ENCODE assay signal across 14 cellular contexts in the genomic region with DNA sequence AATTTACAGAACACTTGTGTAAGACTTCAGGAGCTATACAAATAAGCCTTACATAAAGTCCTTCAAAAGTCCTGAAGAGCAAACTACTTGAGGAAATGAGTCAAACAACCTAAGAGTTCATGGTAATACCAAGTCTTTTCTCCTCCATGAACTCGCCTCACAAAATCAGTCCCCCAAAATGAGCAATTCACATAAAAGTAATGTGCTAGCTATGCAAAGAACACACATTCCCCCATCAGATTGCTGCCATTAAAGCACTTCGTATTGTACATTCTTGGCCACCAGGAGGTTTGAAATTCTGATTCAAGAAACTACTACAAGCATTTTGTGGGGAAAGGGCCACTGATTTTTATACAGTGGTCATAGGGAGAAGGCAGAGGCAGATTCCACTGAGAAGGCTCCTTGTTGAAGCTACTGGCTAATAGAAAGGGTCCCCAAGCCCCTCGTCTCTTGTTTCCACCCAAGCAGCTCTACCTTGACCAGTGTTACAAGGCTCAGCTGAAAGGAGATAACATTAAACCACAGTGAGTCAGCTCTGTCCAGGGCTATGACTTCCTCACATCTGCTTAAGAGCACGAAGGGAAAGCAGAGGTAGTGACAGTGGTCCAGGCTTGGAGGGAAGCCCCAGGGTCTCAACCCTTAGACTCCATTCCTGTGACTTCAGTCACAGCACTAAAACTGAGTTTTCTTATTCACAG.
DNase-seq lines count a peak whose midpoint lies in the region; ATAC-seq and TF ChIP-seq lines count a peak whose summit lies in the region.
"Had no signal": no experiment of that assay in that cellular context is flagged by ENCODE, and none has a peak within 500 bp of the region (broad histone marks: within the 10 kb centered on the region; RNA-seq: fewer than 3 reads in every experiment).

No MANE protein-coding gene starts in this region.

- peak overlapping the region; percentile 64 for H3K27ac ChIP-seq in lower lobe of right lung
- H3K27ac ChIP-seq: spleen had no signal

- no peaks in the 10 kb centered on the region for H3K27me3 Mint-ChIP-seq in Calu3 (ENCODE audit: unreplicated experiment)
- H3K27me3 Mint-ChIP-seq: IgD-negative memory B cell had no signal

- peaks cover 19% of the 10 kb centered on the region for H3K4me1 Mint-ChIP-seq in Calu3 (ENCODE audit: low read depth, unreplicated experiment)

- no peaks in the 10 kb centered on the region for H3K36me3 Mint-ChIP-seq in Calu3 (ENCODE audit: insufficient read depth, unreplicated experiment)

- TF ChIP-seq CTCF in lower lobe of right lung (IDR thresholded peaks at IDR 0.05) (no peak), Calu3 (IDR thresholded peaks at IDR 0.05; ENCODE audit: unreplicated experiment) (no peak)

- BruUV-seq in Calu3 (replicated peaks; lab: Mats Ljungman, UMichigan), result no TSS peak

- no peaks in the 10 kb centered on the region for H3K9me3 Mint-ChIP-seq in Calu3 (ENCODE audit: low read depth, unreplicated experiment)
- H3K9me3 Mint-ChIP-seq: activated T-cell treated with anti-CD3 and anti-CD28 coated beads, Interleukin-2, amount 50 U/mL, for 4 hours had no signal

- peak; percentile 64 for DNase-seq in DMS53 (lab: John Stamatoyannopoulos, UW)
- DNase-seq in HT1080 (ENCODE audit: low read depth), result peak; percentile 64
- peak; percentile 70 for DNase-seq in amniotic epithelial cell (ENCODE audit: low read depth)
- DNase-seq in lower lobe of right lung, result no peak
- DNase-seq in Calu3, result no peak
- DNase-seq in epidermal melanocyte (ENCODE audit: insufficient read length, low spot score), result no peak
- DNase-seq: activated T-cell treated with anti-CD3 and anti-CD28 coated beads, Interleukin-2, amount 50 U/mL, for 4 hours; cortex of kidney; NCI-H526; spleen; stimulated activated naive CD4-positive, alpha-beta T cell had no signal

- intact Hi-C loops in lower lobe of right lung (cut with DNase I), result no loop called here
- intact Hi-C loops in Calu3 (cut with micrococcal nuclease; ENCODE audit: unreplicated experiment), result no loop called here

- H3K36me3 ChIP-seq in lower lobe of right lung, result no peaks in the 10 kb centered on the region
- H3K36me3 ChIP-seq: spleen had no signal

- no peaks in the 10 kb centered on the region for H3K9me3 ChIP-seq in lower lobe of right lung

- CTCF ChIA-PET in Calu3 (lab: Charles Lee), result no interaction called here

- ATAC-seq in lower lobe of right lung (peak; percentile 83 to 88), HG02885 (IDR thresholded peaks at IDR 0.05; ENCODE audit: poor library complexity, unreplicated experiment) (no peak)

- no peak overlapping the region for H3K4me3 Mint-ChIP-seq in Calu3 (ENCODE audit: low read depth, unreplicated experiment)
- H3K4me3 Mint-ChIP-seq: activated T-cell treated with anti-CD3 and anti-CD28 coated beads, Interleukin-2, amount 50 U/mL, for 4 hours; IgD-negative memory B cell; T-helper 1 cell treated with Interleukin-12 subunit alpha and Interleukin-12 subunit beta and Interleukin-4 antibody, amounts not matched to agents 30 μg/mL and 1 μg/mL, for 36 hours had no signal

- no peaks in the 10 kb centered on the region for H3K27me3 ChIP-seq in lower lobe of right lung (ENCODE audit: low read depth)
- H3K27me3 ChIP-seq: spleen had no signal

- no peak overlapping the region for H3K4me3 ChIP-seq in lower lobe of right lung
- H3K4me3 ChIP-seq: spleen had no signal

- H3K27ac Mint-ChIP-seq in Calu3 (ENCODE audit: unreplicated experiment), result no peak overlapping the region
- H3K27ac Mint-ChIP-seq: IgD-negative memory B cell; T-helper 1 cell treated with Interleukin-12 subunit alpha and Interleukin-12 subunit beta and Interleukin-4 antibody, amounts not matched to agents 30 μg/mL and 1 μg/mL, for 36 hours had no signal

- H3K4me1 ChIP-seq in lower lobe of right lung, result peaks cover 12% of the 10 kb centered on the region

Comparison
In these comparisons a context has a peak if more than half of its experiments do, and no peak if none do; other contexts are left out.
1. DNase-seq: peak in DMS53 (single experiment), HT1080 (single experiment) and amniotic epithelial cell (single experiment); none in lower lobe of right lung (single experiment), Calu3 (single experiment) and epidermal melanocyte (single experiment).